14 cellular contexts compared by ENCODE assay signal in the genomic region with DNA sequence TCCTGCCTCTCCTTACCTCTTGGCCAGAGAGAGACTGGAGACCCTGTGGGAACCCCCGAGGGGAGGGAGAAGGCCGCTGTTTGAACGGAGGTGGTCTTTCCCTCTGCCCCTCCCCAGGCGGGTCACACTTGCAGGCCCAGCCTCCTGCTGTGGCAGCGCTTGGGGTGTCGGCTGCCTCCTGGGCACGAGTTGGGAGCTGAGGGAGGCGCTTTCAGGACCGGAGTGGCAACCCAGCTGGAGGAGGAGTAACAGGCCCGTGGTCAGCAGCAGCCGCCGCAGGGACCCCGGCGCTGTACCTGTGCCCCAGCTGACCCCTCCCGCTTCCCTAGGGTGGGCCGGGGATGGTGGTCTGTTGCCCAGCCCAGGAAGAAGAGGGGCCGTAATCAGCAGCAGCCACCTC.
DNase-seq lines count a peak whose midpoint lies in the region; ATAC-seq, FAIRE-seq and TF ChIP-seq lines count a peak whose summit lies in the region.
"Had no signal": no experiment of that assay in that cellular context is flagged by ENCODE, and none has a peak within 500 bp of the region (broad histone marks: within the 10 kb centered on the region; RNA-seq: fewer than 3 reads in every experiment).

No MANE protein-coding gene starts in this region.

- H3K4me3 ChIP-seq in CD4-positive, alpha-beta memory T cell (ENCODE audit: low read length in 2 of 2) = no peak overlapping the region
- H3K4me3 ChIP-seq in HUES64 (ENCODE audit: low read length) = no peak overlapping the region
- H3K4me3 ChIP-seq in neuronal stem cell (ENCODE audit: low read length in 2 of 2) = no peak overlapping the region
- H3K4me3 ChIP-seq in pancreas = no peak overlapping the region

- H4K91ac ChIP-seq in neuronal stem cell (ENCODE audit: low read depth, low read length, poor library complexity) = no peak overlapping the region

- H3K4ac ChIP-seq in neuronal stem cell (ENCODE audit: low read length) = no peak overlapping the region

- H3K36me3 Mint-ChIP-seq in CD4-positive, alpha-beta memory T cell = peaks cover 0 to 24% of the 10 kb centered on the region in 2 donors
- H3K36me3 Mint-ChIP-seq in effector memory CD8-positive, alpha-beta T cell (ENCODE audit: insufficient read depth) = peaks cover 25% of the 10 kb centered on the region

- intact Hi-C loops in CD4-positive, alpha-beta memory T cell (cut with micrococcal nuclease) = no loop called here
- intact Hi-C loops in pancreas (cut with DNase I) = no loop called here

- H3K27me3 Mint-ChIP-seq in CD4-positive, alpha-beta memory T cell = no peaks in the 10 kb centered on the region
- no peaks in the 10 kb centered on the region for H3K27me3 Mint-ChIP-seq in effector memory CD8-positive, alpha-beta T cell
- H3K27me3 Mint-ChIP-seq: stimulated activated naive CD8-positive, alpha-beta T cell treated with anti-CD3 and anti-CD28 coated beads, Interleukin-15, amount 100 ng/mL, for 72 hours had no signal

- no peak overlapping the region for H3K4me2 ChIP-seq in neuronal stem cell (ENCODE audit: insufficient read depth, low read length, poor library complexity, severe bottlenecking)

- H3K9ac ChIP-seq in HUES64 (ENCODE audit: low read depth, low read length) = no peak overlapping the region
- peak overlapping the region; percentile 50 for H3K9ac ChIP-seq in neuronal stem cell (ENCODE audit: low read depth, low read length, poor library complexity)

- peak overlapping the region; percentile 93 for H2AK5ac ChIP-seq in neuronal stem cell (ENCODE audit: low read depth, low read length)

- no peaks in the 10 kb centered on the region for H3K9me3 Mint-ChIP-seq in CD4-positive, alpha-beta memory T cell
- H3K9me3 Mint-ChIP-seq in effector memory CD8-positive, alpha-beta T cell = no peaks in the 10 kb centered on the region
- H3K9me3 Mint-ChIP-seq: stimulated activated naive CD8-positive, alpha-beta T cell treated with anti-CD3 and anti-CD28 coated beads, Interleukin-15, amount 100 ng/mL, for 72 hours had no signal

- H3K27ac Mint-ChIP-seq in CD4-positive, alpha-beta memory T cell = no peak overlapping the region
- H3K27ac Mint-ChIP-seq in effector memory CD8-positive, alpha-beta T cell = peak overlapping the region; percentile 41 to 58

- no peak for TF ChIP-seq CTCF in pancreas (IDR thresholded peaks at IDR 0.05)

- no peak overlapping the region for H2BK120ac ChIP-seq in neuronal stem cell (ENCODE audit: low read depth, low read length)

- no peak overlapping the region for H3K23ac ChIP-seq in neuronal stem cell (ENCODE audit: low read depth, low read length, poor library complexity)

- peak overlapping the region; percentile 55 for H2BK5ac ChIP-seq in neuronal stem cell (ENCODE audit: low read length)

- 50% methylated on average over 17 of the region's 17 CpGs for WGBS in HUES64
- no CpG with 5 or more reads among the region's 17 CpGs for WGBS in neuronal stem cell (ENCODE audit: extremely low coverage in 2 of 2, insufficient read length in 2 of 2, insufficient replicate concordance in 1 of 2), 2 donors
- 89 to 92% methylated on average over 17 of the region's 17 CpGs for WGBS in pancreas, 2 donors

- CTCF ChIA-PET in CD4-positive, alpha-beta memory T cell (lab: Charles Lee; ENCODE audit: partially characterized antibody) = interaction anchor here (1.2 to 10.4 kb wide), 3 partner anchors 10 to 88 kb away, joined by 3 to 81 read pairs (median 5); no protein-coding TSS in a partner anchor

- peak overlapping the region; percentile 55 for H2AFZ ChIP-seq in neuronal stem cell (ENCODE audit: low read length)

- no peak overlapping the region for H2BK12ac ChIP-seq in neuronal stem cell (ENCODE audit: low read length)

- H3K4me1 ChIP-seq in CD4-positive, alpha-beta memory T cell (ENCODE audit: insufficient read depth, low read length) = peaks cover 86% of the 10 kb centered on the region
- peaks cover 43% of the 10 kb centered on the region for H3K4me1 ChIP-seq in HUES64 (ENCODE audit: insufficient read depth, low read length)
- H3K4me1 ChIP-seq in neuronal stem cell (ENCODE audit: control insufficient read depth in 2 of 2, insufficient read depth in 1 of 2, low read depth in 1 of 2, low read length in 2 of 2) = peaks cover 40 to 41% of the 10 kb centered on the region in 2 donors
- peaks cover 0 to under 1% (median 0%) of the 10 kb centered on the region in 3 donors for H3K4me1 ChIP-seq in pancreas

- no peak for DNase-seq in CD4-positive, alpha-beta memory T cell
- no peak for DNase-seq in effector memory CD8-positive, alpha-beta T cell
- DNase-seq in neuronal stem cell (ENCODE audit: low spot score) = no peak
- DNase-seq in NCI-H1105 (lab: John Stamatoyannopoulos, UW) = no peak
- no peak for DNase-seq in pancreas
- DNase-seq in DMS79 (lab: John Stamatoyannopoulos, UW) = no peak
- DNase-seq: activated CD8-positive, alpha-beta memory T cell treated with anti-CD3 and anti-CD28 coated beads, Interleukin-2, amount 50 U/mL, for 48 hours; activated naive CD4-positive, alpha-beta T cell treated with Interleukin-2 at 50 U/mL for 16 hours; GDM1; Karpas-422; stimulated activated naive CD8-positive, alpha-beta T cell treated with anti-CD3 and anti-CD28 coated beads, Interleukin-15, amount 100 ng/mL, for 72 hours had no signal

- no peak for FAIRE-seq in pancreas (lab: Jason Lieb, UNC)
- FAIRE-seq: astrocyte had no signal

- H2BK15ac ChIP-seq in neuronal stem cell (ENCODE audit: low read length) = peak overlapping the region; percentile 70

- peak overlapping the region in 1 of 8 donors; percentile 7 for H3K4me3 Mint-ChIP-seq in CD4-positive, alpha-beta memory T cell
- H3K4me3 Mint-ChIP-seq in effector memory CD8-positive, alpha-beta T cell = no peak overlapping the region

- POLR2A ChIA-PET in CD4-positive, alpha-beta memory T cell (lab: Charles Lee; ENCODE audit: partially characterized antibody) = interaction anchor here (0.6 to 97.0 kb wide), 7 partner anchors 12 to 140 kb away, joined by 3 to 6031 read pairs (median 6); no protein-coding TSS in a partner anchor

- no peak for ATAC-seq in effector memory CD8-positive, alpha-beta T cell (replicated peaks)
- no peak for ATAC-seq in pancreas

- peaks cover 18% of the 10 kb centered on the region for H3K79me1 ChIP-seq in neuronal stem cell (ENCODE audit: low read depth, low read length)

- no peak overlapping the region for H4K8ac ChIP-seq in neuronal stem cell (ENCODE audit: low read depth, low read length)

- peak overlapping the region; percentile 64 for H3K27ac ChIP-seq in CD4-positive, alpha-beta memory T cell (ENCODE audit: low read depth, low read length)
- peak overlapping the region; percentile 67; the same call in 1 of the 2 replicates for H3K27ac ChIP-seq in HUES64 (ENCODE audit: low read depth, low read length)
- peak overlapping the region; percentile 39 for H3K27ac ChIP-seq in neuronal stem cell (replicated peaks; ENCODE audit: low read length)
- H3K27ac ChIP-seq in pancreas = no peak overlapping the region

- peaks cover 33 to 83% (median 54%) of the 10 kb centered on the region in 4 donors for H3K4me1 Mint-ChIP-seq in CD4-positive, alpha-beta memory T cell
- H3K4me1 Mint-ChIP-seq in effector memory CD8-positive, alpha-beta T cell (ENCODE audit: low read depth in 2 of 2) = peaks cover 27 to 46% of the 10 kb centered on the region in 2 donors

- H3K18ac ChIP-seq in neuronal stem cell (ENCODE audit: low read length) = peak overlapping the region; percentile 90

- H3K27me3 ChIP-seq in CD4-positive, alpha-beta memory T cell (ENCODE audit: insufficient read depth, low read length) = no peaks in the 10 kb centered on the region
- H3K27me3 ChIP-seq in HUES64 (ENCODE audit: insufficient read depth, low read length) (no peaks in the 10 kb centered on the region), neuronal stem cell (ENCODE audit: control insufficient read depth in 3 of 3, insufficient read depth in 3 of 3, low read depth in 1 of 3, low read length in 3 of 3) (no peaks in the 10 kb centered on the region), pancreas (no peaks in the 10 kb centered on the region)
- H3K27me3 ChIP-seq: BE2C had no signal

- H3K9me3 ChIP-seq in CD4-positive, alpha-beta memory T cell (ENCODE audit: control insufficient read depth in 1 of 2, low read length in 2 of 2) = no peaks in the 10 kb centered on the region
- H3K9me3 ChIP-seq in HUES64 (ENCODE audit: insufficient read depth, low read depth, low read length) (no peaks in the 10 kb centered on the region), neuronal stem cell (replicated peaks in 1 of 2; ENCODE audit: control insufficient read depth in 2 of 2, insufficient read depth in 1 of 2, low read depth in 1 of 2, low read length in 2 of 2) (no peaks in the 10 kb centered on the region), pancreas (no peaks in the 10 kb centered on the region)
- H3K9me3 ChIP-seq: BE2C had no signal

- H3K14ac ChIP-seq in neuronal stem cell (ENCODE audit: low read length) = no peak overlapping the region

- H3K36me3 ChIP-seq in CD4-positive, alpha-beta memory T cell (ENCODE audit: insufficient read depth, low read length) = peaks cover 12% of the 10 kb centered on the region
- H3K36me3 ChIP-seq in HUES64 (ENCODE audit: insufficient read depth, low read length) = no peaks in the 10 kb centered on the region
- H3K36me3 ChIP-seq in neuronal stem cell (replicated peaks in 1 of 2; ENCODE audit: control insufficient read depth in 2 of 2, insufficient read depth in 2 of 2, low read length in 2 of 2) = peaks cover 0 to 18% of the 10 kb centered on the region in 2 donors
- H3K36me3 ChIP-seq in pancreas = no peaks in the 10 kb centered on the region

Comparison
In these comparisons a context has a peak if more than half of its experiments do, and no peak if none do; other contexts are left out.
1. H3K27ac ChIP-seq: peak in CD4-positive, alpha-beta memory T cell (single experiment), HUES64 (single experiment) and neuronal stem cell (single experiment); none in pancreas (0 of 4).
2. H3K27ac Mint-ChIP-seq: peak in effector memory CD8-positive, alpha-beta T cell (2 of 2); none in CD4-positive, alpha-beta memory T cell (0 of 7).